ENCODE assay signal across 8 cellular contexts in genomic region chr3:126267169-126267975, GRCh38.
DNase-seq lines count a peak whose midpoint lies in the region; ATAC-seq, FAIRE-seq and TF ChIP-seq lines count a peak whose summit lies in the region.

No MANE protein-coding gene starts in this region.

- H3K9me3 ChIP-seq in adrenal gland (replicated peaks in 1 of 3) (no peaks in the 10 kb centered on the region), pancreas (no peaks in the 10 kb centered on the region)

- H3K27ac Mint-ChIP-seq in activated T-helper 1 cell treated with anti-CD3 and anti-CD28 coated beads, Interleukin-12 subunit alpha, Interleukin-12 subunit beta, Interleukin-2, Interleukin-4 antibody, amounts not matched to agents 30 ng/mL and 10 ng/mL and 1 ng/mL, durations not matched to agents 14 hours and 24 hours and 36 hours: no peak overlapping the region

- no peaks in the 10 kb centered on the region for H3K27me3 ChIP-seq in adrenal gland
- no peaks in the 10 kb centered on the region for H3K27me3 ChIP-seq in pancreas

- H3K27ac ChIP-seq in adrenal gland (peak overlapping the region; percentile 15 to 95 (median 61)), pancreas (peak overlapping the region; percentile 55 to 96 (median 76))

- intact Hi-C loops in adrenal gland (cut with DNase I) (no loop called here), cardiac septum (cut with DNase I) (loop anchor here (1.0 to 5.0 kb wide), 3 partner anchors 19 to 89 kb away; no protein-coding TSS in a partner anchor), pancreas (cut with DNase I) (loop anchor here in 1 of 3 donors (5.0 kb wide), 1 partner anchor 85 kb away; no protein-coding TSS in a partner anchor)
- intact Hi-C loops in activated T-helper 1 cell treated with anti-CD3 and anti-CD28 coated beads, Interleukin-12 subunit alpha, Interleukin-12 subunit beta, Interleukin-2, Interleukin-4 antibody, amounts not matched to agents 30 ng/mL and 10 ng/mL and 1 ng/mL, durations not matched to agents 14 hours and 24 hours and 36 hours (cut with micrococcal nuclease): no loop called here

- in situ Hi-C loops in GM13977 (cut with MboI; ENCODE audit: low pct_unique_long_range_greater_than_20kb, low sequenced_read_pairs, unreplicated experiment): no loop called here

- no peak for TF ChIP-seq CTCF in adrenal gland (IDR thresholded peaks at IDR 0.05)
- TF ChIP-seq CTCF in pancreas (IDR thresholded peaks at IDR 0.05): no peak
- TF ChIP-seq CTCF in GM13977 (IDR thresholded peaks at IDR 0.05; ENCODE audit: extremely low read depth, insufficient read depth, missing control alignments): no peak

- H3K27me3 Mint-ChIP-seq in activated T-helper 1 cell treated with anti-CD3 and anti-CD28 coated beads, Interleukin-12 subunit alpha, Interleukin-12 subunit beta, Interleukin-2, Interleukin-4 antibody, amounts not matched to agents 30 ng/mL and 10 ng/mL and 1 ng/mL, durations not matched to agents 14 hours and 24 hours and 36 hours (ENCODE audit: insufficient read depth): peaks cover 1% of the 10 kb centered on the region

- TF ChIP-seq POLR2A in adrenal gland (IDR thresholded peaks at IDR 0.05): peak; percentile 16 to 52

- H3K4me1 Mint-ChIP-seq in activated T-helper 1 cell treated with anti-CD3 and anti-CD28 coated beads, Interleukin-12 subunit alpha, Interleukin-12 subunit beta, Interleukin-2, Interleukin-4 antibody, amounts not matched to agents 30 ng/mL and 10 ng/mL and 1 ng/mL, durations not matched to agents 14 hours and 24 hours and 36 hours (ENCODE audit: low read depth): no peaks in the 10 kb centered on the region

- H3K4me3 Mint-ChIP-seq in activated T-helper 1 cell treated with anti-CD3 and anti-CD28 coated beads, Interleukin-12 subunit alpha, Interleukin-12 subunit beta, Interleukin-2, Interleukin-4 antibody, amounts not matched to agents 30 ng/mL and 10 ng/mL and 1 ng/mL, durations not matched to agents 14 hours and 24 hours and 36 hours: no peak overlapping the region

- 0 to 3% (median 3%) methylated on average over 14 to 62 of the region's 62 CpGs for WGBS in adrenal gland, 4 donors
- WGBS in pancreas, 2 donors: 5 to 9% methylated on average over 61 to 62 of the region's 62 CpGs

- peak; percentile 32 to 57 (median 46) for ATAC-seq in pancreas

- no peaks in the 10 kb centered on the region for H3K36me3 Mint-ChIP-seq in activated T-helper 1 cell treated with anti-CD3 and anti-CD28 coated beads, Interleukin-12 subunit alpha, Interleukin-12 subunit beta, Interleukin-2, Interleukin-4 antibody, amounts not matched to agents 30 ng/mL and 10 ng/mL and 1 ng/mL, durations not matched to agents 14 hours and 24 hours and 36 hours (ENCODE audit: low read depth)

- H3K9me3 Mint-ChIP-seq in activated T-helper 1 cell treated with anti-CD3 and anti-CD28 coated beads, Interleukin-12 subunit alpha, Interleukin-12 subunit beta, Interleukin-2, Interleukin-4 antibody, amounts not matched to agents 30 ng/mL and 10 ng/mL and 1 ng/mL, durations not matched to agents 14 hours and 24 hours and 36 hours: no peaks in the 10 kb centered on the region

- H3K4me1 ChIP-seq in adrenal gland (replicated peaks in 1 of 2) (peaks cover 15 to 29% of the 10 kb centered on the region in 2 donors), pancreas (peaks cover 41 to 56% (median 46%) of the 10 kb centered on the region in 3 donors)

- H3K36me3 ChIP-seq in adrenal gland (replicated peaks in 1 of 2) (no peaks in the 10 kb centered on the region), pancreas (no peaks in the 10 kb centered on the region)

- H3K4me3 ChIP-seq in adrenal gland: peak overlapping the region in 1 of 4 donors; percentile 45
- peak overlapping the region in 3 of 4 donors; percentile 19 to 38 (median 23) for H3K4me3 ChIP-seq in pancreas

- FAIRE-seq in pancreas (lab: Jason Lieb, UNC): no peak

- DNase-seq in HCEC 1CT (peak; percentile 88), adrenal gland (peak; percentile 41 to 80 (median 74)), cardiac septum (ENCODE audit: low spot score) (peak; percentile 82), pancreas (peak; percentile 55 to 85 (median 76)), GM13977 (ENCODE audit: low spot score) (no peak), NCI-H2171 treated with DMSO at 0.1 percent for 48 hours (lab: John Stamatoyannopoulos, UW) (no peak)
- DNase-seq in activated T-helper 1 cell treated with anti-CD3 and anti-CD28 coated beads, Interleukin-12 subunit alpha, Interleukin-12 subunit beta, Interleukin-2, Interleukin-4 antibody, amounts not matched to agents 30 ng/mL and 10 ng/mL and 1 ng/mL, durations not matched to agents 14 hours and 24 hours and 36 hours (ENCODE audit: low spot score): no peak
- no peak for DNase-seq in activated CD4-positive, alpha-beta T cell treated with anti-CD3 and anti-CD28 coated beads, Interleukin-2, amount 50 U/mL, for 1 hour

Comparison
In these comparisons a context has a peak if more than half of its experiments do, and no peak if none do; other contexts are left out.
1. DNase-seq: peak in HCEC 1CT (single experiment), adrenal gland (7 of 7), cardiac septum (single experiment) and pancreas (6 of 6); none in activated T-helper 1 cell treated with anti-CD3 and anti-CD28 coated beads, Interleukin-12 subunit alpha, Interleukin-12 subunit beta, Interleukin-2, Interleukin-4 antibody, amounts not matched to agents 30 ng/mL and 10 ng/mL and 1 ng/mL, durations not matched to agents 14 hours and 24 hours and 36 hours (single experiment), GM13977 (single experiment), activated CD4-positive, alpha-beta T cell treated with anti-CD3 and anti-CD28 coated beads, Interleukin-2, amount 50 U/mL, for 1 hour (single experiment) and NCI-H2171 treated with DMSO at 0.1 percent for 48 hours (single experiment).